In the genomic region with DNA sequence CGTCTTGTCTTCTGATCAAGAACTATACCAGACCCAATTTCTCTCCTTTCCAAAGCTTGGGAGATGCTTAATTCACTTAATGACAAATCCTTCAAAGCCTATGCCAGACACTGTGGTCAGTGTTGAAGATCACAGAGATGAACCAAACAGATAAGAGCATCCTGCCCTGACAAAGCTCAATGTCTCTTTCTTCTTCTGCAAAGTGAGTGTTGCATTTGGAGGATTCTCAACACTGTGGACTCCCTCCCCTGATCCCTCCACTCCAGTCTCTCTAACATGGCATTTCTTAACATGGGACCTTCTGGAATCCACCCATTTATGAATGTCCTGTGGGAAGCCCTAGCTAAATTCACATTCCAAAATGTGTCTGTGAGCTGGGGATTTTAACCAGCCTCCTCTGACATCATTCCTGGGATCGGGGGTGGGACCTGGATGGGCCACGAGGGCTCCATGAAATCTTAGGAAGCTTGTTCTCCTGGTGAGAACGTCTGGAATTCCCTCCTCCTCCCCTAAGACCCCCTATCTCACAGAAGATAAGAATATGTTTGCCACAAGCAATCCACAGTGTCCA, we compare ENCODE assay signal across 9 cellular contexts. TPM values are rescaled to one million over a fixed set of nuclear protein-coding genes. Genes with fewer than 3 reads are reported as not detected.
DNase-seq lines count a peak whose midpoint lies in the region; ATAC-seq and TF ChIP-seq lines count a peak whose summit lies in the region.
"Had no signal": no experiment of that assay in that cellular context is flagged by ENCODE, and none has a peak within 500 bp of the region (broad histone marks: within the 10 kb centered on the region; RNA-seq: fewer than 3 reads in every experiment).

No MANE protein-coding gene starts in this region.

- ATAC-seq in left cardiac atrium, result peak; percentile 6 to 13
- ATAC-seq in Right ventricle myocardium superior (ENCODE audit: poor library complexity), result no peak
- no peak for ATAC-seq in GM19351 (IDR thresholded peaks at IDR 0.05; ENCODE audit: unreplicated experiment)

- peak overlapping the region in 3 of 4 donors; percentile 12 to 79 (median 64) for H3K27ac ChIP-seq in Peyer's patch

- no peaks in the 10 kb centered on the region for H3K9me3 ChIP-seq in Peyer's patch

- no peak for TF ChIP-seq POLR2A in Peyer's patch (IDR thresholded peaks at IDR 0.05)

- peak overlapping the region in 5 of 6 donors; percentile 27 to 96 (median 78) for H3K27ac Mint-ChIP-seq in immature natural killer cell

- no peak for TF ChIP-seq CTCF in Peyer's patch (IDR thresholded peaks at IDR 0.05)

- H3K4me1 ChIP-seq in Peyer's patch, result peaks cover 3 to 55% (median 30%) of the 10 kb centered on the region in 4 donors

- peak overlapping the region in 3 of 5 donors; percentile 26 to 51 (median 34) for H3K4me3 Mint-ChIP-seq in immature natural killer cell

- H3K27me3 ChIP-seq in Peyer's patch, result no peaks in the 10 kb centered on the region

- no peaks in the 10 kb centered on the region for H3K27me3 Mint-ChIP-seq in immature natural killer cell (ENCODE audit: low read depth in 3 of 3)

- peaks cover 32 to 33% of the 10 kb centered on the region in 2 donors for H3K4me1 Mint-ChIP-seq in immature natural killer cell

- no peak overlapping the region for H3K4me3 ChIP-seq in Peyer's patch

- intact Hi-C loops in left cardiac atrium (cut with DNase I), result no loop called here
- intact Hi-C loops in Right ventricle myocardium superior (cut with DNase I), result no loop called here

- no peaks in the 10 kb centered on the region for H3K36me3 ChIP-seq in Peyer's patch

- no peak for DNase-seq in left cardiac atrium
- DNase-seq in Right ventricle myocardium superior, result no peak
- no peak for DNase-seq in Peyer's patch
- DNase-seq in immature natural killer cell, result peak in 1 of 3 donors; percentile 9
- no peak for DNase-seq in NCI-H2081 treated with DMSO at 0.1 percent for 48 hours (lab: John Stamatoyannopoulos, UW)
- no peak for DNase-seq in DMS53 treated with DMSO at 0.1 percent for 48 hours (lab: John Stamatoyannopoulos, UW; ENCODE audit: unreplicated experiment)
- no peak for DNase-seq in NCI-H446 (lab: John Stamatoyannopoulos, UW)
- DNase-seq: NCI-H748 treated with DMSO at 0.1 percent for 48 hours had no signal

- peaks cover 6 to 12% (median 12%) of the 10 kb centered on the region in 3 donors for H3K36me3 Mint-ChIP-seq in immature natural killer cell

- no peaks in the 10 kb centered on the region for H3K9me3 Mint-ChIP-seq in immature natural killer cell

RNA-seq across cellular contexts. Expression of a gene that starts 20.3 kb away (rescaled TPM):
- total RNA-seq in left cardiac atrium, result 10 to 100 TPM; 24.6 to 34.3 TPM
- total RNA-seq in Right ventricle myocardium superior, result 15.1 TPM
- total RNA-seq in Peyer's patch, result 10 to 100 TPM in 3 of 4 donors, 1 to 10 TPM in 1; 7.2 to 35.5 (median 13.1) TPM
- 1 to 10 TPM in 2 of 3 donors, not detected in 1; 1.0 to 1.4 TPM for polyA plus RNA-seq in immature natural killer cell

RNA-seq across cellular contexts. Expression of a gene that starts 38.7 kb away (rescaled TPM):
- total RNA-seq in left cardiac atrium, result 10 to 100 TPM; 59.7 to 78.1 TPM
- total RNA-seq in Right ventricle myocardium superior, result 85.4 TPM
- total RNA-seq in Peyer's patch, result 10 to 100 TPM; 24.8 to 42.7 (median 29.5) TPM
- polyA plus RNA-seq in immature natural killer cell, result 10 to 100 TPM; 54.5 to 87.1 (median 81.7) TPM

Comparison
In these comparisons a context has a peak if more than half of its experiments do, and no peak if none do; other contexts are left out.
1. ATAC-seq: peak in left cardiac atrium (2 of 2); none in Right ventricle myocardium superior (single experiment) and GM19351 (single experiment).